ENCODE assay signal across 12 cellular contexts in genomic region chr2:54394392-54394791, GRCh38.
DNase-seq lines count a peak whose midpoint lies in the region; ATAC-seq, FAIRE-seq and TF ChIP-seq lines count a peak whose summit lies in the region.
"Had no signal": no experiment of that assay in that cellular context is flagged by ENCODE, and none has a peak within 500 bp of the region (broad histone marks: within the 10 kb centered on the region; RNA-seq: fewer than 3 reads in every experiment).

No MANE protein-coding gene starts in this region.

- ATAC-seq in GM18511 (IDR thresholded peaks at IDR 0.05; ENCODE audit: unreplicated experiment) (peak; percentile 73), GM21390 (IDR thresholded peaks at IDR 0.05; ENCODE audit: unreplicated experiment) (peak; percentile 89), HG03558 (IDR thresholded peaks at IDR 0.05; ENCODE audit: extremely low read depth, unreplicated experiment) (peak; percentile 77)
- ATAC-seq: gastroesophageal sphincter, Panc1 had no signal

- intact Hi-C loops in lower leg skin (cut with DNase I; ENCODE audit: low total_unique reads): no loop called here
- intact Hi-C loops in kidney (cut with DNase I): no loop called here

- DNase-seq in fibroblast of mammary gland (ENCODE audit: low read depth) (peak; percentile 53), superior temporal gyrus (ENCODE audit: extremely low spot score) (no peak), nucleus accumbens (lab: John Stamatoyannopoulos, UW) (no peak), lower leg skin (ENCODE audit: low spot score in 2 of 2) (no peak), kidney (no peak)
- DNase-seq: activated effector memory CD4-positive, alpha-beta T cell treated with Interleukin-2 at 50 U/mL for 16 hours had no signal

- no peak overlapping the region for H3K27ac ChIP-seq in kidney (ENCODE audit: low read depth in 2 of 2, low read length in 2 of 2)
- H3K27ac ChIP-seq: neutrophil had no signal

- no peaks in the 10 kb centered on the region for H3K9me3 ChIP-seq in kidney (ENCODE audit: control insufficient read depth in 1 of 2, low read length in 2 of 2)
- H3K9me3 ChIP-seq: gastroesophageal sphincter, neutrophil had no signal

- no peaks in the 10 kb centered on the region for H3K4me1 ChIP-seq in kidney (ENCODE audit: control insufficient read depth in 1 of 2, insufficient read depth in 1 of 2, low read depth in 1 of 2, low read length in 2 of 2)

- H3K36me3 ChIP-seq in kidney (ENCODE audit: control insufficient read depth in 1 of 2, insufficient read depth in 2 of 2, low read length in 2 of 2): no peaks in the 10 kb centered on the region
- H3K36me3 ChIP-seq: gastroesophageal sphincter, neutrophil had no signal

- no peak for TF ChIP-seq POLR2A in lower leg skin (IDR thresholded peaks at IDR 0.05)

- FAIRE-seq in kidney (lab: Jason Lieb, UNC): no peak

- H3K9ac ChIP-seq in kidney (ENCODE audit: low read length in 2 of 2): no peak overlapping the region

- H3K4me3 ChIP-seq in fibroblast of mammary gland (ENCODE audit: control insufficient read depth, low read depth, low read length) (no peak overlapping the region), lower leg skin (ENCODE audit: low read depth, poor library complexity, severe bottlenecking) (no peak overlapping the region), kidney (ENCODE audit: low read length in 2 of 2) (no peak overlapping the region)
- H3K4me3 ChIP-seq: gastroesophageal sphincter had no signal

- WGBS in lower leg skin, 2 donors: 51 to 61% methylated on average over 5 of the region's 5 CpGs

- TF ChIP-seq CTCF in fibroblast of mammary gland (conservative IDR thresholded peaks at IDR 0.05; ENCODE audit: control insufficient read depth, insufficient read depth, low read depth, low read length): no peak
- TF ChIP-seq CTCF in lower leg skin (IDR thresholded peaks at IDR 0.05): no peak
- no peak for TF ChIP-seq CTCF in kidney (IDR thresholded peaks at IDR 0.05; ENCODE audit: borderline replicate concordance, extremely low read depth, insufficient read depth)
